ENCODE assay signal across 19 cellular contexts in genomic region chr2:15638720-15639119, GRCh38. TPM values are rescaled to one million over a fixed set of nuclear protein-coding genes. Genes with fewer than 3 reads are reported as not detected.
DNase-seq lines count a peak whose midpoint lies in the region; ATAC-seq, FAIRE-seq and TF ChIP-seq lines count a peak whose summit lies in the region.
"Had no signal": no experiment of that assay in that cellular context is flagged by ENCODE, and none has a peak within 500 bp of the region (broad histone marks: within the 10 kb centered on the region; RNA-seq: fewer than 3 reads in every experiment).

No MANE protein-coding gene starts in this region.

- TF ChIP-seq CTCF in K562 (IDR thresholded peaks at IDR 0.05 in 2 of 3, conservative IDR thresholded peaks at IDR 0.05 in 1 of 3; ENCODE audit: insufficient read depth in 2 of 3, low read depth in 1 of 3, low read length in 3 of 3) (no peak), foreskin keratinocyte (conservative IDR thresholded peaks at IDR 0.05) (no peak), tibial artery (IDR thresholded peaks at IDR 0.05) (no peak), progenitor cell of endocrine pancreas (IDR thresholded peaks at IDR 0.05; ENCODE audit: unreplicated experiment) (no peak), upper lobe of right lung (IDR thresholded peaks at IDR 0.05) (no peak)

- H3K9me3 ChIP-seq in K562 (replicated peaks; ENCODE audit: control insufficient read depth, insufficient read depth, low read depth, low read length), result no peaks in the 10 kb centered on the region
- no peaks in the 10 kb centered on the region for H3K9me3 ChIP-seq in tibial artery
- no peaks in the 10 kb centered on the region for H3K9me3 ChIP-seq in upper lobe of right lung
- H3K9me3 ChIP-seq: ascending aorta, suprapubic skin had no signal

- POLR2A ChIA-PET in K562 (lab: Yijun Ruan, JAX), result no interaction called here

- peaks cover 55% of the 10 kb centered on the region for H3K36me3 ChIP-seq in K562 (ENCODE audit: control insufficient read depth, insufficient read depth, low read length)
- peaks cover 0 to 4% (median 4%) of the 10 kb centered on the region in 3 donors for H3K36me3 ChIP-seq in tibial artery
- H3K36me3 ChIP-seq in upper lobe of right lung, result peaks cover 13% of the 10 kb centered on the region

- no TSS peak for BruUV-seq in K562 (replicated peaks; lab: Mats Ljungman, UMichigan)

- no peak overlapping the region for H3K27ac Mint-ChIP-seq in progenitor cell of endocrine pancreas
- H3K27ac Mint-ChIP-seq: activated CD8-positive, alpha-beta T cell treated with anti-CD3 and anti-CD28 coated beads for 36 hours; activated T-helper 2 cell treated with anti-CD3 and anti-CD28 coated beads, Interferon-gamma antibody, Interleukin-2, Interleukin-4, amounts not matched to agents 10 μg/mL and 5 μg/mL and 100 μg/mL, durations not matched to agents 14 hours and 24 hours and 36 hours had no signal

- peaks cover 15% of the 10 kb centered on the region for H3K9me3 Mint-ChIP-seq in progenitor cell of endocrine pancreas (ENCODE audit: low read depth)

- H3K9me1 ChIP-seq in K562 (ENCODE audit: control insufficient read depth, insufficient read depth, low read length), result no peaks in the 10 kb centered on the region

- no peaks in the 10 kb centered on the region for H4K20me1 ChIP-seq in K562 (replicated peaks; ENCODE audit: control insufficient read depth, insufficient read depth, low read length)

- H3K9ac ChIP-seq in K562 (ENCODE audit: insufficient read depth in 1 of 2, low read depth in 2 of 2, low read length in 2 of 2), result no peak overlapping the region

- H3K4me3 ChIP-seq in K562 (no peak overlapping the region), tibial artery (no peak overlapping the region), upper lobe of right lung (no peak overlapping the region)
- H3K4me3 ChIP-seq: ascending aorta, SK-N-MC, suprapubic skin had no signal

- ATAC-seq in K562, result no peak
- peak; percentile 28 for ATAC-seq in foreskin keratinocyte
- no peak for ATAC-seq in upper lobe of right lung
- ATAC-seq: activated CD8-positive, alpha-beta T cell treated with anti-CD3 and anti-CD28 coated beads for 36 hours had no signal

- DNase-seq in GM04504 (ENCODE audit: low read depth) (peak; percentile 30), K562 (ENCODE audit: extremely low read depth in 1 of 4, low spot score in 3 of 4) (no peak), foreskin keratinocyte (peak; percentile 43 to 77), tibial artery (no peak), progenitor cell of endocrine pancreas (ENCODE audit: low spot score, unreplicated experiment) (no peak), SKM-1 (lab: John Stamatoyannopoulos, UW; ENCODE audit: unreplicated experiment) (no peak), upper lobe of right lung (no peak)
- DNase-seq: activated CD8-positive, alpha-beta T cell treated with anti-CD3 and anti-CD28 coated beads for 36 hours; COR-L47; effector CD8-positive, alpha-beta T cell; GDM1; GOT3; islet precursor cell; NCI-H1105 had no signal

- intact Hi-C loops in K562 (cut with micrococcal nuclease), result loop anchor here (5.0 to 10.0 kb wide), 2 partner anchors 644 to 876 kb away; no protein-coding TSS in a partner anchor
- intact Hi-C loops in tibial artery (cut with DNase I; ENCODE audit: low total_unique reads), result loop anchor here (5.0 kb wide), 1 partner anchor 969 kb away; no protein-coding TSS in a partner anchor
- intact Hi-C loops in upper lobe of right lung (cut with DNase I), result loop anchor here (5.0 kb wide), 1 partner anchor 304 kb away; the partner anchor contains the start of gene MYCN

- peak; percentile 36; the same call in 1 of the 2 replicates for TF ChIP-seq POLR2A in K562 (conservative IDR thresholded peaks at IDR 0.05)

- H3K27me3 ChIP-seq in K562 (ENCODE audit: control insufficient read depth in 2 of 2, insufficient read depth in 2 of 2, low read length in 2 of 2), result no peaks in the 10 kb centered on the region
- H3K27me3 ChIP-seq in foreskin keratinocyte, result no peaks in the 10 kb centered on the region
- no peaks in the 10 kb centered on the region for H3K27me3 ChIP-seq in tibial artery
- no peaks in the 10 kb centered on the region for H3K27me3 ChIP-seq in upper lobe of right lung
- H3K27me3 ChIP-seq: ascending aorta, suprapubic skin had no signal

- CTCF ChIA-PET in K562 (lab: Yijun Ruan, JAX; ENCODE audit: low intra/inter-chr PET ratio), result interaction anchor here (0.6 to 2.5 kb wide), 2 partner anchors 110 to 971 kb away, joined by 3 to 18 read pairs; no protein-coding TSS in a partner anchor

- H3K79me2 ChIP-seq in K562 (ENCODE audit: control insufficient read depth, insufficient read depth, low read length), result no peaks in the 10 kb centered on the region

- no peak for TF ChIP-seq EP300 in K562 (IDR thresholded peaks at IDR 0.05; ENCODE audit: low read length)

- H3K36me3 Mint-ChIP-seq in progenitor cell of endocrine pancreas (ENCODE audit: insufficient read depth), result peaks cover 24% of the 10 kb centered on the region

- H3K27ac ChIP-seq in K562 (ENCODE audit: extremely low read depth, low read depth, low read length) (no peak overlapping the region), foreskin keratinocyte (no peak overlapping the region), tibial artery (peak overlapping the region; percentile 8 to 40), upper lobe of right lung (no peak overlapping the region)
- H3K27ac ChIP-seq: suprapubic skin had no signal

- no peak for TF ChIP-seq RAD21 in K562 (CRISPR knock-in tag; conservative IDR thresholded peaks at IDR 0.05 in 1 of 2, IDR thresholded peaks at IDR 0.05 in 1 of 2)

- no peak overlapping the region for H2AFZ ChIP-seq in K562 (ENCODE audit: low read depth, low read length)

- no peak overlapping the region for H3K4me3 Mint-ChIP-seq in progenitor cell of endocrine pancreas (ENCODE audit: low read depth)
- H3K4me3 Mint-ChIP-seq: activated CD8-positive, alpha-beta T cell treated with anti-CD3 and anti-CD28 coated beads for 36 hours had no signal

- H3K4me1 ChIP-seq in K562 (replicated peaks in 1 of 2; ENCODE audit: control insufficient read depth in 2 of 2, insufficient read depth in 2 of 2, low read length in 2 of 2) (no peaks in the 10 kb centered on the region; a peak in 1 of 5 replicates), foreskin keratinocyte (peaks cover 15% of the 10 kb centered on the region), tibial artery (peaks cover 0 to 69% (median 31%) of the 10 kb centered on the region in 4 donors), upper lobe of right lung (peaks cover 30% of the 10 kb centered on the region)

- FAIRE-seq in K562 (lab: Jason Lieb, UNC), result no peak
- FAIRE-seq: GM18507 had no signal

- in situ Hi-C loops in K562 (cut with MboI), result loop anchor here (5.0 kb wide), 1 partner anchor 109 kb away; no protein-coding TSS in a partner anchor

- peaks cover 2% of the 10 kb centered on the region for H3K4me1 Mint-ChIP-seq in progenitor cell of endocrine pancreas (ENCODE audit: low read depth)

- H3K27me3 Mint-ChIP-seq in progenitor cell of endocrine pancreas, result no peaks in the 10 kb centered on the region
- H3K27me3 Mint-ChIP-seq: activated CD8-positive, alpha-beta T cell treated with anti-CD3 and anti-CD28 coated beads for 36 hours had no signal

- no peak overlapping the region for H3K4me2 ChIP-seq in K562 (ENCODE audit: insufficient read depth, low read length)

TF ChIP-seq in K562, 482 proteins besides CTCF, POLR2A, EP300 and RAD21:
- TF ChIP-seq FOXA1 (IDR thresholded peaks at IDR 0.05; ENCODE audit: borderline replicate concordance), result no peak
- TF ChIP-seq NUFIP1 (IDR thresholded peaks at IDR 0.05; ENCODE audit: partially characterized antibody), result no peak
- no peak for TF ChIP-seq RNF2 (IDR thresholded peaks at IDR 0.05)
- TF ChIP-seq, protein P1, sequence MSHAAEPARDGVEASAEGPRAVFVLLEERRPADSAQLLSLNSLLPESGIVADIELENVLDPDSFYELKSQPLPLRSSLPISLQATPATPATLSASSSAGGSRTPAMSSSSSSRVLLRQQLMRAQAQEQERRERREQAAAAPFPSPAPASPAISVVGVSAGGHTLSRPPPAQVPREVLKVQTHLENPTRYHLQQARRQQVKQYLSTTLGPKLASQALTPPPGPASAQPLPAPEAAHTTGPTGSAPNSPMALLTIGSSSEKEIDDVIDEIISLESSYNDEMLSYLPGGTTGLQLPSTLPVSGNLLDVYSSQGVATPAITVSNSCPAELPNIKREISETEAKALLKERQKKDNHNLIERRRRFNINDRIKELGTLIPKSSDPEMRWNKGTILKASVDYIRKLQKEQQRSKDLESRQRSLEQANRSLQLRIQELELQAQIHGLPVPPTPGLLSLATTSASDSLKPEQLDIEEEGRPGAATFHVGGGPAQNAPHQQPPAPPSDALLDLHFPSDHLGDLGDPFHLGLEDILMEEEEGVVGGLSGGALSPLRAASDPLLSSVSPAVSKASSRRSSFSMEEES (CRISPR knock-in tag; IDR thresholded peaks at IDR 0.05), result peak; percentile 53; the same call in 1 of the 2 replicates
- no peak for TF ChIP-seq PHB (CRISPR knock-in tag; IDR thresholded peaks at IDR 0.05)
- TF ChIP-seq SP1 (CRISPR knock-in tag; IDR thresholded peaks at IDR 0.05), result no peak
- TF ChIP-seq ZNF239 (CRISPR knock-in tag; IDR thresholded peaks at IDR 0.05), result no peak

RNA-seq across cellular contexts. Expression of gene DDX1, which starts 47.1 kb away (rescaled TPM):
- total RNA-seq in K562 (2011; cell fraction: chromatin; rRNA removed; ENCODE audit: low replicate concordance), result 46.4 and 156 TPM in 2 replicates
- total RNA-seq in K562 (2011; cell fraction: nucleolus; rRNA removed), result 25.7 and 32.1 TPM in 2 replicates
- total RNA-seq in K562 (2011; cell fraction: nucleoplasm; rRNA removed), result 53.1 and 62.4 TPM in 2 replicates
- total RNA-seq in K562 (2014; rRNA removed) (116 and 118 TPM in 2 replicates), K562 (2014; rRNA removed; fragmentation: Illumina TruSeq; extraction: Trizol) (277 and 293 TPM in 2 replicates), K562 (2015; rRNA removed; fragmentation: Illumina TruSeq; extraction: Trizol) (212 and 232 TPM in 2 replicates), K562 (2021) (190 and 203 TPM in 2 replicates), foreskin keratinocyte (124 and 127 TPM in 2 replicates), progenitor cell of endocrine pancreas (114 and 115 TPM in 2 replicates), upper lobe of right lung (68.6 TPM)
- polyA plus RNA-seq in K562 (2011; rRNA removed) (143 and 249 TPM in 2 replicates), K562 (2014; fragmentation: Illumina TruSeq; extraction: Trizol) (217 and 239 TPM in 2 replicates), K562 (2014; fragmentation: Nextera tagmentation; extraction: Ambion mirVana) (100 to 1,000 TPM; 172 to 265 TPM), K562 (2014; rRNA removed) (176 and 184 TPM in 2 replicates), foreskin keratinocyte (80.3 and 92.1 TPM in 2 replicates)
- 32.5 and 67.6 TPM in 2 replicates for polyA plus RNA-seq in K562 (2011; cell fraction: cytosol; rRNA removed)
- 41.8 and 80.5 TPM in 2 replicates for polyA plus RNA-seq in K562 (2011; cell fraction: nucleus; rRNA removed)
- polyA plus RNA-seq in K562 (2012), result 113 and 183 TPM in 2 replicates
- 229 and 258 TPM in 2 replicates for polyA minus RNA-seq in K562 (2011; rRNA and poly(A)+ RNA removed)
- 54.7 and 90.4 TPM in 2 replicates for polyA minus RNA-seq in K562 (2011; cell fraction: cytosol; rRNA and poly(A)+ RNA removed)
- 44.2 and 74.3 TPM in 2 replicates for polyA minus RNA-seq in K562 (2011; cell fraction: nucleus; rRNA and poly(A)+ RNA removed)

Comparison
In these comparisons a context has a peak if more than half of its experiments do, and no peak if none do; other contexts are left out.
1. DNase-seq: peak in GM04504 (single experiment) and foreskin keratinocyte (2 of 2); none in K562 (0 of 4), tibial artery (0 of 2), progenitor cell of endocrine pancreas (single experiment), SKM-1 (single experiment) and upper lobe of right lung (single experiment).
2. H3K27ac ChIP-seq: peak in tibial artery (2 of 2); none in K562 (single experiment), foreskin keratinocyte (single experiment) and upper lobe of right lung (single experiment).